In genomic region chr19:53504903-53505302, GRCh38 we compare ENCODE assay signal across 1 cellular context.
TF ChIP-seq lines count a peak whose summit lies in the region.

No MANE protein-coding gene starts in this region.

TF ChIP-seq in SK-N-SH, 30 proteins besides CTCF, POLR2A, EP300 and RAD21:
- TF ChIP-seq, protein P1, sequence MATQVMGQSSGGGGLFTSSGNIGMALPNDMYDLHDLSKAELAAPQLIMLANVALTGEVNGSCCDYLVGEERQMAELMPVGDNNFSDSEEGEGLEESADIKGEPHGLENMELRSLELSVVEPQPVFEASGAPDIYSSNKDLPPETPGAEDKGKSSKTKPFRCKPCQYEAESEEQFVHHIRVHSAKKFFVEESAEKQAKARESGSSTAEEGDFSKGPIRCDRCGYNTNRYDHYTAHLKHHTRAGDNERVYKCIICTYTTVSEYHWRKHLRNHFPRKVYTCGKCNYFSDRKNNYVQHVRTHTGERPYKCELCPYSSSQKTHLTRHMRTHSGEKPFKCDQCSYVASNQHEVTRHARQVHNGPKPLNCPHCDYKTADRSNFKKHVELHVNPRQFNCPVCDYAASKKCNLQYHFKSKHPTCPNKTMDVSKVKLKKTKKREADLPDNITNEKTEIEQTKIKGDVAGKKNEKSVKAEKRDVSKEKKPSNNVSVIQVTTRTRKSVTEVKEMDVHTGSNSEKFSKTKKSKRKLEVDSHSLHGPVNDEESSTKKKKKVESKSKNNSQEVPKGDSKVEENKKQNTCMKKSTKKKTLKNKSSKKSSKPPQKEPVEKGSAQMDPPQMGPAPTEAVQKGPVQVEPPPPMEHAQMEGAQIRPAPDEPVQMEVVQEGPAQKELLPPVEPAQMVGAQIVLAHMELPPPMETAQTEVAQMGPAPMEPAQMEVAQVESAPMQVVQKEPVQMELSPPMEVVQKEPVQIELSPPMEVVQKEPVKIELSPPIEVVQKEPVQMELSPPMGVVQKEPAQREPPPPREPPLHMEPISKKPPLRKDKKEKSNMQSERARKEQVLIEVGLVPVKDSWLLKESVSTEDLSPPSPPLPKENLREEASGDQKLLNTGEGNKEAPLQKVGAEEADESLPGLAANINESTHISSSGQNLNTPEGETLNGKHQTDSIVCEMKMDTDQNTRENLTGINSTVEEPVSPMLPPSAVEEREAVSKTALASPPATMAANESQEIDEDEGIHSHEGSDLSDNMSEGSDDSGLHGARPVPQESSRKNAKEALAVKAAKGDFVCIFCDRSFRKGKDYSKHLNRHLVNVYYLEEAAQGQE (IDR thresholded peaks at IDR 0.05; ENCODE audit: low read depth, low read length) = no peak
